In genomic region chr6:31794294-31794865, GRCh38 we compare ENCODE assay signal across 1 cellular context.
TF ChIP-seq lines count a peak whose summit lies in the region.

No MANE protein-coding gene starts in this region.

TF ChIP-seq in K562, 482 proteins besides CTCF, POLR2A, EP300 and RAD21 (continues in another document):
- TF ChIP-seq ZNF695 (CRISPR knock-in tag; IDR thresholded peaks at IDR 0.05) (no peak), HOXB6 (CRISPR knock-in tag; IDR thresholded peaks at IDR 0.05; ENCODE audit: borderline replicate concordance) (no peak), KLF16 (IDR thresholded peaks at IDR 0.05) (no peak), RBM14 (IDR thresholded peaks at IDR 0.05; ENCODE audit: borderline replicate concordance, insufficient read depth, low read depth, low read length) (no peak), ATF6 (CRISPR knock-in tag; IDR thresholded peaks at IDR 0.05) (peak; percentile 49; the same call in 1 of the 2 replicates), MCM3 (IDR thresholded peaks at IDR 0.05) (no peak), TAL1 (IDR thresholded peaks at IDR 0.05) (peak; percentile 33), U2AF2 (optimal IDR thresholded peaks at IDR 0.05; ENCODE audit: low read depth, low read length) (no peak), PHTF2 (CRISPR knock-in tag; IDR thresholded peaks at IDR 0.05) (no peak), NFIX (CRISPR knock-in tag; IDR thresholded peaks at IDR 0.05; ENCODE audit: low read depth) (no peak), SMARCA4 (IDR thresholded peaks at IDR 0.05) (peak; percentile 87), CLOCK (CRISPR knock-in tag; IDR thresholded peaks at IDR 0.05; ENCODE audit: borderline replicate concordance) (no peak), ZNF324 (CRISPR knock-in tag; IDR thresholded peaks at IDR 0.05) (no peak), CBFA2T3 (IDR thresholded peaks at IDR 0.05) (peak; percentile 69), BACH1 (tag; IDR thresholded peaks at IDR 0.05) (0 out of 2 replicates have a peak, but pooled peaks have one; percentile 15), RBM15 (IDR thresholded peaks at IDR 0.05; ENCODE audit: insufficient read depth, low read length) (no peak), HSF4 (CRISPR knock-in tag; IDR thresholded peaks at IDR 0.05; ENCODE audit: borderline replicate concordance) (no peak), CEBPB (tag; IDR thresholded peaks at IDR 0.05) (peak; percentile 38; the same call in 1 of the 2 replicates), SNIP1 (IDR thresholded peaks at IDR 0.05; ENCODE audit: low read depth) (no peak), NBN (IDR thresholded peaks at IDR 0.05; ENCODE audit: low read depth) (peak; percentile 55; the same call in 1 of the 2 replicates), SRSF7 (optimal IDR thresholded peaks at IDR 0.05; ENCODE audit: low read depth, low read length) (no peak), SUPT5H (IDR thresholded peaks at IDR 0.05) (no peak), NFRKB (IDR thresholded peaks at IDR 0.05; ENCODE audit: low read depth) (peak; percentile 74), SMARCE1 (IDR thresholded peaks at IDR 0.05) (peak; percentile 87), FOXM1 (IDR thresholded peaks at IDR 0.05; ENCODE audit: low read depth) (no peak), FOXM1 (CRISPR knock-in tag; IDR thresholded peaks at IDR 0.05; ENCODE audit: low read depth) (no peak), PPARD (CRISPR knock-in tag; IDR thresholded peaks at IDR 0.05) (no peak), MAFG (tag; conservative IDR thresholded peaks at IDR 0.05) (no peak), ZNF24 (IDR thresholded peaks at IDR 0.05) (no peak), XRCC5 (IDR thresholded peaks at IDR 0.05; ENCODE audit: low read depth, low read length) (0 out of 2 replicates have a peak, but pooled peaks have one; percentile 17), TBL1XR1 (IDR thresholded peaks at IDR 0.05; ENCODE audit: low read length in 2 of 2) (0 out of 4 replicates have a peak, but pooled peaks of 1 of the 2 experiments have one; percentile 13), CHCHD3 (CRISPR knock-in tag; IDR thresholded peaks at IDR 0.05) (no peak), MTF1 (CRISPR knock-in tag; IDR thresholded peaks at IDR 0.05; ENCODE audit: borderline replicate concordance) (no peak), TEAD4 (IDR thresholded peaks at IDR 0.05; ENCODE audit: low read length) (peak; percentile 19; the same call in 1 of the 2 replicates), TEAD4 (CRISPR knock-in tag; IDR thresholded peaks at IDR 0.05; ENCODE audit: borderline replicate concordance) (no peak), CEBPG (CRISPR knock-in tag; IDR thresholded peaks at IDR 0.05) (peak; percentile 79), CEBPG (tag; conservative IDR thresholded peaks at IDR 0.05 in 1 of 2, IDR thresholded peaks at IDR 0.05 in 1 of 2) (peak in 1 of 2 experiments; percentile 77; a peak in 2 of 4 replicates), SNRNP70 (optimal IDR thresholded peaks at IDR 0.05; ENCODE audit: low read depth, low read length) (no peak), SOX6 (IDR thresholded peaks at IDR 0.05) (peak; percentile 85)
- TF ChIP-seq, protein P1, sequence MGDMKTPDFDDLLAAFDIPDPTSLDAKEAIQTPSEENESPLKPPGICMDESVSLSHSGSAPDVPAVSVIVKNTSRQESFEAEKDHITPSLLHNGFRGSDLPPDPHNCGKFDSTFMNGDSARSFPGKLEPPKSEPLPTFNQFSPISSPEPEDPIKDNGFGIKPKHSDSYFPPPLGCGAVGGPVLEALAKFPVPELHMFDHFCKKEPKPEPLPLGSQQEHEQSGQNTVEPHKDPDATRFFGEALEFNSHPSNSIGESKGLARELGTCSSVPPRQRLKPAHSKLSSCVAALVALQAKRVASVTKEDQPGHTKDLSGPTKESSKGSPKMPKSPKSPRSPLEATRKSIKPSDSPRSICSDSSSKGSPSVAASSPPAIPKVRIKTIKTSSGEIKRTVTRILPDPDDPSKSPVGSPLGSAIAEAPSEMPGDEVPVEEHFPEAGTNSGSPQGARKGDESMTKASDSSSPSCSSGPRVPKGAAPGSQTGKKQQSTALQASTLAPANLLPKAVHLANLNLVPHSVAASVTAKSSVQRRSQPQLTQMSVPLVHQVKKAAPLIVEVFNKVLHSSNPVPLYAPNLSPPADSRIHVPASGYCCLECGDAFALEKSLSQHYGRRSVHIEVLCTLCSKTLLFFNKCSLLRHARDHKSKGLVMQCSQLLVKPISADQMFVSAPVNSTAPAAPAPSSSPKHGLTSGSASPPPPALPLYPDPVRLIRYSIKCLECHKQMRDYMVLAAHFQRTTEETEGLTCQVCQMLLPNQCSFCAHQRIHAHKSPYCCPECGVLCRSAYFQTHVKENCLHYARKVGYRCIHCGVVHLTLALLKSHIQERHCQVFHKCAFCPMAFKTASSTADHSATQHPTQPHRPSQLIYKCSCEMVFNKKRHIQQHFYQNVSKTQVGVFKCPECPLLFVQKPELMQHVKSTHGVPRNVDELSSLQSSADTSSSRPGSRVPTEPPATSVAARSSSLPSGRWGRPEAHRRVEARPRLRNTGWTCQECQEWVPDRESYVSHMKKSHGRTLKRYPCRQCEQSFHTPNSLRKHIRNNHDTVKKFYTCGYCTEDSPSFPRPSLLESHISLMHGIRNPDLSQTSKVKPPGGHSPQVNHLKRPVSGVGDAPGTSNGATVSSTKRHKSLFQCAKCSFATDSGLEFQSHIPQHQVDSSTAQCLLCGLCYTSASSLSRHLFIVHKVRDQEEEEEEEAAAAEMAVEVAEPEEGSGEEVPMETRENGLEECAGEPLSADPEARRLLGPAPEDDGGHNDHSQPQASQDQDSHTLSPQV (IDR thresholded peaks at IDR 0.05) = peak; percentile 61; the same call in 1 of the 2 replicates
- TF ChIP-seq, protein P2, sequence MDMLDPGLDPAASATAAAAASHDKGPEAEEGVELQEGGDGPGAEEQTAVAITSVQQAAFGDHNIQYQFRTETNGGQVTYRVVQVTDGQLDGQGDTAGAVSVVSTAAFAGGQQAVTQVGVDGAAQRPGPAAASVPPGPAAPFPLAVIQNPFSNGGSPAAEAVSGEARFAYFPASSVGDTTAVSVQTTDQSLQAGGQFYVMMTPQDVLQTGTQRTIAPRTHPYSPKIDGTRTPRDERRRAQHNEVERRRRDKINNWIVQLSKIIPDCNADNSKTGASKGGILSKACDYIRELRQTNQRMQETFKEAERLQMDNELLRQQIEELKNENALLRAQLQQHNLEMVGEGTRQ (CRISPR knock-in tag; IDR thresholded peaks at IDR 0.05) = no peak
- TF ChIP-seq, protein P3, sequence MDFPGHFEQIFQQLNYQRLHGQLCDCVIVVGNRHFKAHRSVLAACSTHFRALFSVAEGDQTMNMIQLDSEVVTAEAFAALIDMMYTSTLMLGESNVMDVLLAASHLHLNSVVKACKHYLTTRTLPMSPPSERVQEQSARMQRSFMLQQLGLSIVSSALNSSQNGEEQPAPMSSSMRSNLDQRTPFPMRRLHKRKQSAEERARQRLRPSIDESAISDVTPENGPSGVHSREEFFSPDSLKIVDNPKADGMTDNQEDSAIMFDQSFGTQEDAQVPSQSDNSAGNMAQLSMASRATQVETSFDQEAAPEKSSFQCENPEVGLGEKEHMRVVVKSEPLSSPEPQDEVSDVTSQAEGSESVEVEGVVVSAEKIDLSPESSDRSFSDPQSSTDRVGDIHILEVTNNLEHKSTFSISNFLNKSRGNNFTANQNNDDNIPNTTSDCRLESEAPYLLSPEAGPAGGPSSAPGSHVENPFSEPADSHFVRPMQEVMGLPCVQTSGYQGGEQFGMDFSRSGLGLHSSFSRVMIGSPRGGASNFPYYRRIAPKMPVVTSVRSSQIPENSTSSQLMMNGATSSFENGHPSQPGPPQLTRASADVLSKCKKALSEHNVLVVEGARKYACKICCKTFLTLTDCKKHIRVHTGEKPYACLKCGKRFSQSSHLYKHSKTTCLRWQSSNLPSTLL (IDR thresholded peaks at IDR 0.05) = no peak
- TF ChIP-seq, protein P4, sequence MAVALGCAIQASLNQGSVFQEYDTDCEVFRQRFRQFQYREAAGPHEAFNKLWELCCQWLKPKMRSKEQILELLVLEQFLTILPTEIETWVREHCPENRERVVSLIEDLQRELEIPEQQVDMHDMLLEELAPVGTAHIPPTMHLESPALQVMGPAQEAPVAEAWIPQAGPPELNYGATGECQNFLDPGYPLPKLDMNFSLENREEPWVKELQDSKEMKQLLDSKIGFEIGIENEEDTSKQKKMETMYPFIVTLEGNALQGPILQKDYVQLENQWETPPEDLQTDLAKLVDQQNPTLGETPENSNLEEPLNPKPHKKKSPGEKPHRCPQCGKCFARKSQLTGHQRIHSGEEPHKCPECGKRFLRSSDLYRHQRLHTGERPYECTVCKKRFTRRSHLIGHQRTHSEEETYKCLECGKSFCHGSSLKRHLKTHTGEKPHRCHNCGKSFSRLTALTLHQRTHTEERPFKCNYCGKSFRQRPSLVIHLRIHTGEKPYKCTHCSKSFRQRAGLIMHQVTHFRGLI (CRISPR knock-in tag; IDR thresholded peaks at IDR 0.05) = no peak
- TF ChIP-seq, protein P5, sequence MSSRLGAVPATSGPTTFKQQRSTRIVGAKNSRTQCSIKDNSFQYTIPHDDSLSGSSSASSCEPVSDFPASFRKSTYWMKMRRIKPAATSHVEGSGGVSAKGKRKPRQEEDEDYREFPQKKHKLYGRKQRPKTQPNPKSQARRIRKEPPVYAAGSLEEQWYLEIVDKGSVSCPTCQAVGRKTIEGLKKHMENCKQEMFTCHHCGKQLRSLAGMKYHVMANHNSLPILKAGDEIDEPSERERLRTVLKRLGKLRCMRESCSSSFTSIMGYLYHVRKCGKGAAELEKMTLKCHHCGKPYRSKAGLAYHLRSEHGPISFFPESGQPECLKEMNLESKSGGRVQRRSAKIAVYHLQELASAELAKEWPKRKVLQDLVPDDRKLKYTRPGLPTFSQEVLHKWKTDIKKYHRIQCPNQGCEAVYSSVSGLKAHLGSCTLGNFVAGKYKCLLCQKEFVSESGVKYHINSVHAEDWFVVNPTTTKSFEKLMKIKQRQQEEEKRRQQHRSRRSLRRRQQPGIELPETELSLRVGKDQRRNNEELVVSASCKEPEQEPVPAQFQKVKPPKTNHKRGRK (tag; IDR thresholded peaks at IDR 0.05) = no peak
- TF ChIP-seq, protein P6, sequence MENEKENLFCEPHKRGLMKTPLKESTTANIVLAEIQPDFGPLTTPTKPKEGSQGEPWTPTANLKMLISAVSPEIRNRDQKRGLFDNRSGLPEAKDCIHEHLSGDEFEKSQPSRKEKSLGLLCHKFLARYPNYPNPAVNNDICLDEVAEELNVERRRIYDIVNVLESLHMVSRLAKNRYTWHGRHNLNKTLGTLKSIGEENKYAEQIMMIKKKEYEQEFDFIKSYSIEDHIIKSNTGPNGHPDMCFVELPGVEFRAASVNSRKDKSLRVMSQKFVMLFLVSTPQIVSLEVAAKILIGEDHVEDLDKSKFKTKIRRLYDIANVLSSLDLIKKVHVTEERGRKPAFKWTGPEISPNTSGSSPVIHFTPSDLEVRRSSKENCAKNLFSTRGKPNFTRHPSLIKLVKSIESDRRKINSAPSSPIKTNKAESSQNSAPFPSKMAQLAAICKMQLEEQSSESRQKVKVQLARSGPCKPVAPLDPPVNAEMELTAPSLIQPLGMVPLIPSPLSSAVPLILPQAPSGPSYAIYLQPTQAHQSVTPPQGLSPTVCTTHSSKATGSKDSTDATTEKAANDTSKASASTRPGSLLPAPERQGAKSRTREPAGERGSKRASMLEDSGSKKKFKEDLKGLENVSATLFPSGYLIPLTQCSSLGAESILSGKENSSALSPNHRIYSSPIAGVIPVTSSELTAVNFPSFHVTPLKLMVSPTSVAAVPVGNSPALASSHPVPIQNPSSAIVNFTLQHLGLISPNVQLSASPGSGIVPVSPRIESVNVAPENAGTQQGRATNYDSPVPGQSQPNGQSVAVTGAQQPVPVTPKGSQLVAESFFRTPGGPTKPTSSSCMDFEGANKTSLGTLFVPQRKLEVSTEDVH (IDR thresholded peaks at IDR 0.05; ENCODE audit: low read depth, partially characterized antibody) = no peak
- TF ChIP-seq, protein P7, sequence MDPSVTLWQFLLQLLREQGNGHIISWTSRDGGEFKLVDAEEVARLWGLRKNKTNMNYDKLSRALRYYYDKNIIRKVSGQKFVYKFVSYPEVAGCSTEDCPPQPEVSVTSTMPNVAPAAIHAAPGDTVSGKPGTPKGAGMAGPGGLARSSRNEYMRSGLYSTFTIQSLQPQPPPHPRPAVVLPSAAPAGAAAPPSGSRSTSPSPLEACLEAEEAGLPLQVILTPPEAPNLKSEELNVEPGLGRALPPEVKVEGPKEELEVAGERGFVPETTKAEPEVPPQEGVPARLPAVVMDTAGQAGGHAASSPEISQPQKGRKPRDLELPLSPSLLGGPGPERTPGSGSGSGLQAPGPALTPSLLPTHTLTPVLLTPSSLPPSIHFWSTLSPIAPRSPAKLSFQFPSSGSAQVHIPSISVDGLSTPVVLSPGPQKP (CRISPR knock-in tag; IDR thresholded peaks at IDR 0.05) = no peak
